In the genomic region with DNA sequence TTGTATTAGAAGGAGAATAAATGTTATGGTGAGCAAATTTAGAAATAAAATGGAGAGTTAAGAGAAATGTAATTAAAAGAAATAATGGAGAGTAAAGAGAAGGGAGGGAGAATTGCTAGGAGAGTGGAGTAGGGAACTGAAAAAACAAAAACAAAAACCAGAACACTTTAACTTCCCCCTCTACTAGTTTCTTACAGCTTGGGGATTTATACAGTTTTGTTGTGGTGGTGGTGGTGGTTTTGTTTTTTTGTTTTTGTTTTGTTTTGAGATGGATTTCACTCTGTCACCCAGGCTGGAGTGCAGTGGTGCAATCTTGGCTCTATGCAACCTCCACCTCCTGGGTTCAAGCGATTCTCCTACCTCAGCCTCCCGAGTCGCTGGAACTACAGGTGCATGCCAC, we compare ENCODE assay signal across 18 cellular contexts.
A peak's percentile ranks its signal among the peaks of the same experiment; 100 is the strongest.
DNase-seq lines count a peak whose midpoint lies in the region; ATAC-seq, FAIRE-seq and TF ChIP-seq lines count a peak whose summit lies in the region.
"Had no signal": no experiment of that assay in that cellular context is flagged by ENCODE, and none has a peak within 500 bp of the region (broad histone marks: within the 10 kb centered on the region; RNA-seq: fewer than 3 reads in every experiment).

No MANE protein-coding gene starts in this region.

- TF ChIP-seq CTCF in C4-2B (conservative IDR thresholded peaks at IDR 0.05) (no peak), omental fat pad (IDR thresholded peaks at IDR 0.05) (no peak)

- no peaks in the 10 kb centered on the region for H3K4me1 ChIP-seq in naive thymus-derived CD4-positive, alpha-beta T cell (ENCODE audit: control insufficient read depth in 2 of 2, insufficient read depth in 2 of 2, low read length in 2 of 2)

- H3K27me3 ChIP-seq in naive thymus-derived CD4-positive, alpha-beta T cell (ENCODE audit: control insufficient read depth in 2 of 2, insufficient read depth in 2 of 2, low read length in 2 of 2): no peaks in the 10 kb centered on the region

- no peaks in the 10 kb centered on the region for H3K9me3 ChIP-seq in naive thymus-derived CD4-positive, alpha-beta T cell (ENCODE audit: control insufficient read depth in 2 of 3, low read length in 3 of 3)

- H3K9me3 Mint-ChIP-seq in activated T-cell treated with anti-CD3 and anti-CD28 coated beads, Interleukin-2, amount 50 U/mL, for 24 hours: no peaks in the 10 kb centered on the region
- peaks cover 0 to 7% (median 1%) of the 10 kb centered on the region in 11 donors for H3K9me3 Mint-ChIP-seq in naive thymus-derived CD4-positive, alpha-beta T cell

- no peak for TF ChIP-seq POLR2A in GM12892 (IDR thresholded peaks at IDR 0.05; ENCODE audit: low read depth, low read length)

- H3K4me3 Mint-ChIP-seq in activated T-cell treated with anti-CD3 and anti-CD28 coated beads, Interleukin-2, amount 50 U/mL, for 24 hours: no peak overlapping the region
- H3K4me3 Mint-ChIP-seq in naive thymus-derived CD4-positive, alpha-beta T cell: no peak overlapping the region
- H3K4me3 Mint-ChIP-seq: activated CD8-positive, alpha-beta T cell treated with anti-CD3 and anti-CD28 coated beads for 36 hours; activated naive CD8-positive, alpha-beta T cell; neural crest cell had no signal

- H3K4me1 Mint-ChIP-seq in activated T-cell treated with anti-CD3 and anti-CD28 coated beads, Interleukin-2, amount 50 U/mL, for 24 hours (ENCODE audit: low read depth): no peaks in the 10 kb centered on the region
- no peaks in the 10 kb centered on the region for H3K4me1 Mint-ChIP-seq in naive thymus-derived CD4-positive, alpha-beta T cell

- no peak overlapping the region for H3K4me3 ChIP-seq in naive thymus-derived CD4-positive, alpha-beta T cell (ENCODE audit: low read length)

- no peaks in the 10 kb centered on the region for H3K36me3 Mint-ChIP-seq in activated T-cell treated with anti-CD3 and anti-CD28 coated beads, Interleukin-2, amount 50 U/mL, for 24 hours (ENCODE audit: low read depth)
- peaks cover 0 to 6% (median 0%) of the 10 kb centered on the region in 5 donors for H3K36me3 Mint-ChIP-seq in naive thymus-derived CD4-positive, alpha-beta T cell

- H3K27ac Mint-ChIP-seq in activated T-cell treated with anti-CD3 and anti-CD28 coated beads, Interleukin-2, amount 50 U/mL, for 24 hours: no peak overlapping the region
- no peak overlapping the region for H3K27ac Mint-ChIP-seq in naive thymus-derived CD4-positive, alpha-beta T cell
- H3K27ac Mint-ChIP-seq: activated CD8-positive, alpha-beta T cell treated with anti-CD3 and anti-CD28 coated beads for 36 hours; activated naive CD8-positive, alpha-beta T cell had no signal

- POLR2A ChIA-PET in naive thymus-derived CD4-positive, alpha-beta T cell (lab: Charles Lee): no interaction called here

- ATAC-seq in GM19035 (IDR thresholded peaks at IDR 0.05; ENCODE audit: unreplicated experiment) (peak; percentile 90), GM21786 (IDR thresholded peaks at IDR 0.05; ENCODE audit: unreplicated experiment) (peak; percentile 93), HG03135 (IDR thresholded peaks at IDR 0.05; ENCODE audit: unreplicated experiment) (peak; percentile 93), omental fat pad (ENCODE audit: low FRiP score) (no peak)
- ATAC-seq in naive thymus-derived CD4-positive, alpha-beta T cell: no peak
- ATAC-seq: activated CD8-positive, alpha-beta T cell treated with anti-CD3 and anti-CD28 coated beads for 36 hours had no signal

- H3K27ac ChIP-seq in C4-2B: peak overlapping the region; percentile 68
- no peak overlapping the region for H3K27ac ChIP-seq in naive thymus-derived CD4-positive, alpha-beta T cell (ENCODE audit: low read depth, low read length)

- no peak for FAIRE-seq in GM12892 (lab: Jason Lieb, UNC)
- FAIRE-seq: colon, frontal cortex, GM19239 had no signal

- CTCF ChIA-PET in naive thymus-derived CD4-positive, alpha-beta T cell (lab: Charles Lee): no interaction called here

- intact Hi-C loops in naive thymus-derived CD4-positive, alpha-beta T cell (cut with micrococcal nuclease): no loop called here

- no peaks in the 10 kb centered on the region for H3K27me3 Mint-ChIP-seq in activated T-cell treated with anti-CD3 and anti-CD28 coated beads, Interleukin-2, amount 50 U/mL, for 24 hours
- peaks cover 0 to 10% (median 0%) of the 10 kb centered on the region in 5 donors for H3K27me3 Mint-ChIP-seq in naive thymus-derived CD4-positive, alpha-beta T cell
- H3K27me3 Mint-ChIP-seq: activated CD8-positive, alpha-beta T cell treated with anti-CD3 and anti-CD28 coated beads for 36 hours; activated naive CD8-positive, alpha-beta T cell had no signal

- no peak for DNase-seq in activated T-cell treated with anti-CD3 and anti-CD28 coated beads, Interleukin-2, amount 50 U/mL, for 24 hours
- no peak for DNase-seq in GM12892 (ENCODE audit: insufficient read length)
- no peak for DNase-seq in omental fat pad (ENCODE audit: low spot score)
- DNase-seq in naive thymus-derived CD4-positive, alpha-beta T cell: no peak
- DNase-seq: activated CD8-positive, alpha-beta T cell treated with anti-CD3 and anti-CD28 coated beads for 36 hours; DMS 273 treated with DMSO at 0.1 percent for 48 hours; NCI-H187 treated with DMSO at 0.1 percent for 48 hours; stimulated activated CD4-positive, alpha-beta T cell treated with anti-CD3 and anti-CD28 coated beads, Interleukin-12 subunit alpha, Interleukin-12 subunit beta, amount 100 ng/mL, for 4 hours; stimulated activated CD8-positive, alpha-beta memory T cell treated with anti-CD3 and anti-CD28 coated beads, Interleukin-4, amount 100 ng/mL, for 48 hours had no signal

- no peaks in the 10 kb centered on the region for H3K36me3 ChIP-seq in naive thymus-derived CD4-positive, alpha-beta T cell (ENCODE audit: control insufficient read depth in 2 of 3, insufficient read depth in 3 of 3, low read length in 3 of 3)

Comparison
In these comparisons a context has a peak if more than half of its experiments do, and no peak if none do; other contexts are left out.
1. ATAC-seq: peak in GM19035 (single experiment), GM21786 (single experiment) and HG03135 (single experiment); none in omental fat pad (single experiment) and naive thymus-derived CD4-positive, alpha-beta T cell (single experiment).